ENCODE assay signal across 1 cellular context in the genomic region with DNA sequence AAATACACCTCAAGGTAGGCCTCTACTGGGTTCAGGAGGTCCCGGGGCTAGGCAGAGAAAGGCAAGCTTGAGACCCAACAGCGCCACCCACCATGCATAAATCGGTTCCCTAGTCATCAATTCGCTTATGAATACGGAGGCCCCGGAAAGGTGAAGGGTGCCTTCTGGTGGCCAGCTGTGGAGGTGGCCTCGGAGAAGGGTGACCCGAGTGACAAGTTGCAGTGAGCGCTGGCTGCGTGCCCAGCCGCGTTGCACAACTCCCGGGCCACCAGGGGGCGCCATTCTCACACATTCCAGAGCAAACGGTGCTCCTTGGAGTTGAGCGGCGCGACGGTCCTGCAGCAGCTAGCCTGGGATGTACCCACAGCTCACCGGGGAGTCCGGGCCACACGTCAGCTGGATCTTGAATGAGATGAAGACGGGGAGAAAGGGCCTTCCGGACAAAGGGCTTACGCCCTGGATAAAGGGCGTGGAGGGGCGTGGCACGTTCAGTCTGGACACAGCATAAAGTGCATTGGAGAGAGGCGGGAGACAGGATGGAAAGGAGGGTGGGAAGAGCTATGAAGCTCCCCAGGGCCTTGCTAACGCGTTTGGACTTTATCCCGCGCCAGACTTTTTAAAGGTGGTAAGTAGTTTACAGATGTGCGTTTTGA.
TF ChIP-seq lines count a peak whose summit lies in the region.

No MANE protein-coding gene starts in this region.

TF ChIP-seq in HepG2, 621 proteins besides CTCF, POLR2A, EP300 and RAD21 (continued from another document and continues in another):
- TF ChIP-seq FOXO4 (CRISPR knock-in tag; conservative IDR thresholded peaks at IDR 0.05) (0 out of 2 replicates have a peak, but pooled peaks have one; percentile 94), ZFP36L2 (CRISPR knock-in tag; IDR thresholded peaks at IDR 0.05) (no peak), SMARCE1 (IDR thresholded peaks at IDR 0.05; ENCODE audit: borderline replicate concordance) (no peak), PHF5A (CRISPR knock-in tag; IDR thresholded peaks at IDR 0.05; ENCODE audit: low read depth, unreplicated experiment) (peak; percentile 98), FOXA1 (IDR thresholded peaks at IDR 0.05) (no peak), FOXA1 (CRISPR knock-in tag; IDR thresholded peaks at IDR 0.05) (0 out of 2 replicates have a peak, but pooled peaks have one; percentile 60), CREB1 (IDR thresholded peaks at IDR 0.05) (peak; percentile 76), CREB1 (CRISPR knock-in tag; IDR thresholded peaks at IDR 0.05) (peak; percentile 63; the same call in 1 of the 2 replicates), RBM22 (optimal IDR thresholded peaks at IDR 0.05; ENCODE audit: low read length) (no peak), ZNF773 (CRISPR knock-in tag; IDR thresholded peaks at IDR 0.05; ENCODE audit: borderline replicate concordance) (no peak), ZNF207 (IDR thresholded peaks at IDR 0.05; ENCODE audit: borderline replicate concordance) (no peak), KDM5B (CRISPR knock-in tag; IDR thresholded peaks at IDR 0.05; ENCODE audit: borderline replicate concordance) (peak; percentile 82; the same call in 1 of the 2 replicates), E2F1 (CRISPR knock-in tag; IDR thresholded peaks at IDR 0.05) (no peak), ZNF331 (CRISPR knock-in tag; IDR thresholded peaks at IDR 0.05) (peak; percentile 97), HOMEZ (CRISPR knock-in tag; IDR thresholded peaks at IDR 0.05; ENCODE audit: low read depth) (peak; percentile 75; the same call in 1 of the 2 replicates), ZNF777 (CRISPR knock-in tag; IDR thresholded peaks at IDR 0.05) (peak; percentile 84), JDP2 (CRISPR knock-in tag; IDR thresholded peaks at IDR 0.05; ENCODE audit: borderline replicate concordance) (no peak), ETV6 (CRISPR knock-in tag; conservative IDR thresholded peaks at IDR 0.05) (peak; percentile 86), ZBED4 (CRISPR knock-in tag; IDR thresholded peaks at IDR 0.05; ENCODE audit: borderline replicate concordance) (peak; percentile 92), SMYD3 (CRISPR knock-in tag; IDR thresholded peaks at IDR 0.05) (peak; percentile 79; the same call in 1 of the 2 replicates), NCOA2 (CRISPR knock-in tag; IDR thresholded peaks at IDR 0.05) (peak; percentile 82), YEATS4 (CRISPR knock-in tag; IDR thresholded peaks at IDR 0.05; ENCODE audit: borderline replicate concordance) (peak; percentile 81; the same call in 1 of the 2 replicates), ZNF562 (CRISPR knock-in tag; IDR thresholded peaks at IDR 0.05; ENCODE audit: borderline replicate concordance) (no peak), ZMAT3 (CRISPR knock-in tag; conservative IDR thresholded peaks at IDR 0.05) (peak; percentile 89; the same call in 1 of the 2 replicates), ZNF33B (CRISPR knock-in tag; IDR thresholded peaks at IDR 0.05) (peak; percentile 94; the same call in 1 of the 2 replicates), HOXA7 (CRISPR knock-in tag; IDR thresholded peaks at IDR 0.05) (no peak), ZNF317 (CRISPR knock-in tag; IDR thresholded peaks at IDR 0.05) (peak; percentile 90), ZKSCAN5 (CRISPR knock-in tag; IDR thresholded peaks at IDR 0.05) (peak; percentile 90), CC2D1A (CRISPR knock-in tag; IDR thresholded peaks at IDR 0.05) (peak; percentile 83), TCF12 (IDR thresholded peaks at IDR 0.05) (no peak), TCF12 (CRISPR knock-in tag; IDR thresholded peaks at IDR 0.05) (0 out of 2 replicates have a peak, but pooled peaks have one; percentile 58), ZNF468 (CRISPR knock-in tag; IDR thresholded peaks at IDR 0.05) (no peak), ELF3 (CRISPR knock-in tag; IDR thresholded peaks at IDR 0.05) (peak; percentile 81), FOXA3 (CRISPR knock-in tag; IDR thresholded peaks at IDR 0.05) (peak; percentile 87), ZNF891 (CRISPR knock-in tag; IDR thresholded peaks at IDR 0.05) (peak; percentile 73; the same call in 1 of the 2 replicates), SOX5 (CRISPR knock-in tag; IDR thresholded peaks at IDR 0.05; ENCODE audit: borderline replicate concordance) (peak; percentile 80), CREBL2 (CRISPR knock-in tag; IDR thresholded peaks at IDR 0.05; ENCODE audit: borderline replicate concordance) (peak; percentile 86; the same call in 1 of the 2 replicates), TFE3 (CRISPR knock-in tag; IDR thresholded peaks at IDR 0.05) (peak; percentile 76; the same call in 1 of the 2 replicates), KDM2A (CRISPR knock-in tag; IDR thresholded peaks at IDR 0.05; ENCODE audit: borderline replicate concordance, low read depth) (peak; percentile 98), U2AF1 (optimal IDR thresholded peaks at IDR 0.05; ENCODE audit: low read depth, low read length) (no peak), ZNF878 (CRISPR knock-in tag; IDR thresholded peaks at IDR 0.05) (peak; percentile 96)
- TF ChIP-seq, protein P1, sequence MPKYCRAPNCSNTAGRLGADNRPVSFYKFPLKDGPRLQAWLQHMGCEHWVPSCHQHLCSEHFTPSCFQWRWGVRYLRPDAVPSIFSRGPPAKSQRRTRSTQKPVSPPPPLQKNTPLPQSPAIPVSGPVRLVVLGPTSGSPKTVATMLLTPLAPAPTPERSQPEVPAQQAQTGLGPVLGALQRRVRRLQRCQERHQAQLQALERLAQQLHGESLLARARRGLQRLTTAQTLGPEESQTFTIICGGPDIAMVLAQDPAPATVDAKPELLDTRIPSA (CRISPR knock-in tag; IDR thresholded peaks at IDR 0.05; ENCODE audit: borderline replicate concordance): no peak
- TF ChIP-seq, protein P2, sequence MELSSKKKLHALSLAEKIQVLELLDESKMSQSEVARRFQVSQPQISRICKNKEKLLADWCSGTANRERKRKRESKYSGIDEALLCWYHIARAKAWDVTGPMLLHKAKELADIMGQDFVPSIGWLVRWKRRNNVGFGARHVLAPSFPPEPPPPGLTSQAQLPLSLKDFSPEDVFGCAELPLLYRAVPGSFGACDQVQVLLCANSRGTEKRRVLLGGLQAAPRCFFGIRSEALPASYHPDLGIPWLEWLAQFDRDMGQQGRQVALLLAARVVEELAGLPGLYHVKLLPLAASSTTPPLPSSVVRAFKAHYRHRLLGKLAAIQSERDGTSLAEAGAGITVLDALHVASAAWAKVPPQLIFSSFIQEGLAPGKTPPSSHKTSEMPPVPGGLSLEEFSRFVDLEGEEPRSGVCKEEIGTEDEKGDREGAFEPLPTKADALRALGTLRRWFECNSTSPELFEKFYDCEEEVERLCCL (CRISPR knock-in tag; IDR thresholded peaks at IDR 0.05; ENCODE audit: borderline replicate concordance): 0 out of 2 replicates have a peak, but pooled peaks have one; percentile 37
- TF ChIP-seq, protein P3, sequence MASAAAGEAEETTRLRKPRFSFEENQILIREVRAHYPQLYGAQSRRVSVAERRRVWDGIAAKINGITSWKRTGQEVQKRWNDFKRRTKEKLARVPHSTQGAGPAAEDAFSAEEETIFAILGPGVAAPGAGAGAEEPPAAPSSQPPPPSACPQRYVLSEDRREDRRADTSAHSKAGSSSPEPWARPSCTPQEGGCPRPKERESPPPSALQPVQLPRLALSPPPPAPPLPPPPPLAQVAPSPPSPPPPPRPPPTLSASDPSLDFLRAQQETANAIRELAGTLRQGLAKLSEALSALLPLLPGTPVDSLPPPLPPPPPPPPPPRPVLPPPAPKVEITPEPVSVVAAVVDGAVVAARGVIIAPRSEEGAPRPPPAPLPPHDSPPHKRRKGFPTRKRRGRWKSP (CRISPR knock-in tag; IDR thresholded peaks at IDR 0.05): peak; percentile 94
- TF ChIP-seq, protein P4, sequence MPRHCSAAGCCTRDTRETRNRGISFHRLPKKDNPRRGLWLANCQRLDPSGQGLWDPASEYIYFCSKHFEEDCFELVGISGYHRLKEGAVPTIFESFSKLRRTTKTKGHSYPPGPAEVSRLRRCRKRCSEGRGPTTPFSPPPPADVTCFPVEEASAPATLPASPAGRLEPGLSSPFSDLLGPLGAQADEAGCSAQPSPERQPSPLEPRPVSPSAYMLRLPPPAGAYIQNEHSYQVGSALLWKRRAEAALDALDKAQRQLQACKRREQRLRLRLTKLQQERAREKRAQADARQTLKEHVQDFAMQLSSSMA (CRISPR knock-in tag; IDR thresholded peaks at IDR 0.05): 0 out of 2 replicates have a peak, but pooled peaks have one; percentile 78
- TF ChIP-seq, protein P5, sequence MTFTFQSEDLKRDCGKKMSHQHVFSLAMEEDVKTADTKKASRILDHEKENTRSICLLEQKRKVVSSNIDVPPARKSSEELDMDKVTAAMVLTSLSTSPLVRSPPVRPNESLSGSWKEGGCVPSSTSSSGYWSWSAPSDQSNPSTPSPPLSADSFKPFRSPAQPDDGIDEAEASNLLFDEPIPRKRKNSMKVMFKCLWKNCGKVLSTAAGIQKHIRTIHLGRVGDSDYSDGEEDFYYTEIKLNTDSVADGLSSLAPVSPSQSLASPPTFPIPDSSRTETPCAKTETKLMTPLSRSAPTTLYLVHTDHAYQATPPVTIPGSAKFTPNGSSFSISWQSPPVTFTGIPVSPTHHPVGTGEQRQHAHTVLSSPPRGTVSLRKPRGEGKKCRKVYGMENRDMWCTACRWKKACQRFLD (CRISPR knock-in tag; IDR thresholded peaks at IDR 0.05; ENCODE audit: borderline replicate concordance): no peak; the same call in 1 of the 2 replicates
